15 cellular contexts compared by ENCODE assay signal in genomic region chr5:157727858-157728257, GRCh38. TPM values are rescaled to one million over a fixed set of nuclear protein-coding genes. Genes with fewer than 3 reads are reported as not detected.
"Had no signal": no experiment of that assay in that cellular context is flagged by ENCODE, and none has a peak within 500 bp of the region (broad histone marks: within the 10 kb centered on the region; RNA-seq: fewer than 3 reads in every experiment).

No MANE protein-coding gene starts in this region.

RNA-seq across cellular contexts. Expression of gene C5orf52, which starts 56.5 kb away (rescaled TPM):
- total RNA-seq: stomach, subcutaneous adipose tissue, suprapubic skin, temporal lobe, thoracic aorta, thyroid gland, tibial nerve, transverse colon, upper lobe of left lung, upper lobe of right lung, ureter, urinary bladder, uterus, vagina had no signal
- polyA plus RNA-seq: stomach, thymus, urinary bladder had no signal
